Comparison of ENCODE assay signal across 1 cellular context in genomic region chr14:75494898-75495297, GRCh38.
TF ChIP-seq lines count a peak whose summit lies in the region.

No MANE protein-coding gene starts in this region.

TF ChIP-seq in SK-N-SH treated with all-trans-retinoic acid at 6 μM for 48 hours, 23 proteins besides CTCF, POLR2A, EP300 and RAD21 (continued from another document):
- TF ChIP-seq TOX (CRISPR knock-in tag; IDR thresholded peaks at IDR 0.05; ENCODE audit: borderline replicate concordance) (no peak), ZNF8 (CRISPR knock-in tag; IDR thresholded peaks at IDR 0.05) (no peak), SNAI2 (CRISPR knock-in tag; IDR thresholded peaks at IDR 0.05) (no peak)
- TF ChIP-seq, protein P1, sequence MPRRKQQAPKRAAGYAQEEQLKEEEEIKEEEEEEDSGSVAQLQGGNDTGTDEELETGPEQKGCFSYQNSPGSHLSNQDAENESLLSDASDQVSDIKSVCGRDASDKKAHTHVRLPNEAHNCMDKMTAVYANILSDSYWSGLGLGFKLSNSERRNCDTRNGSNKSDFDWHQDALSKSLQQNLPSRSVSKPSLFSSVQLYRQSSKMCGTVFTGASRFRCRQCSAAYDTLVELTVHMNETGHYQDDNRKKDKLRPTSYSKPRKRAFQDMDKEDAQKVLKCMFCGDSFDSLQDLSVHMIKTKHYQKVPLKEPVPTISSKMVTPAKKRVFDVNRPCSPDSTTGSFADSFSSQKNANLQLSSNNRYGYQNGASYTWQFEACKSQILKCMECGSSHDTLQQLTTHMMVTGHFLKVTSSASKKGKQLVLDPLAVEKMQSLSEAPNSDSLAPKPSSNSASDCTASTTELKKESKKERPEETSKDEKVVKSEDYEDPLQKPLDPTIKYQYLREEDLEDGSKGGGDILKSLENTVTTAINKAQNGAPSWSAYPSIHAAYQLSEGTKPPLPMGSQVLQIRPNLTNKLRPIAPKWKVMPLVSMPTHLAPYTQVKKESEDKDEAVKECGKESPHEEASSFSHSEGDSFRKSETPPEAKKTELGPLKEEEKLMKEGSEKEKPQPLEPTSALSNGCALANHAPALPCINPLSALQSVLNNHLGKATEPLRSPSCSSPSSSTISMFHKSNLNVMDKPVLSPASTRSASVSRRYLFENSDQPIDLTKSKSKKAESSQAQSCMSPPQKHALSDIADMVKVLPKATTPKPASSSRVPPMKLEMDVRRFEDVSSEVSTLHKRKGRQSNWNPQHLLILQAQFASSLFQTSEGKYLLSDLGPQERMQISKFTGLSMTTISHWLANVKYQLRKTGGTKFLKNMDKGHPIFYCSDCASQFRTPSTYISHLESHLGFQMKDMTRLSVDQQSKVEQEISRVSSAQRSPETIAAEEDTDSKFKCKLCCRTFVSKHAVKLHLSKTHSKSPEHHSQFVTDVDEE (CRISPR knock-in tag; IDR thresholded peaks at IDR 0.05), result no peak
